10 cellular contexts compared by ENCODE assay signal in genomic region chr11:126305699-126306098, GRCh38.
DNase-seq lines count a peak whose midpoint lies in the region; ATAC-seq lines count a peak whose summit lies in the region.
"Had no signal": no experiment of that assay in that cellular context is flagged by ENCODE, and none has a peak within 500 bp of the region (broad histone marks: within the 10 kb centered on the region; RNA-seq: fewer than 3 reads in every experiment).

No MANE protein-coding gene starts in this region.

- H3K27me3 Mint-ChIP-seq in memory B cell: no peaks in the 10 kb centered on the region

- no peak for DNase-seq in memory B cell (ENCODE audit: low spot score in 2 of 2)
- no peak for DNase-seq in DMS79 (lab: John Stamatoyannopoulos, UW)
- DNase-seq in NCI-H1417 treated with DMSO at 0.1 percent for 48 hours (lab: John Stamatoyannopoulos, UW): no peak
- no peak for DNase-seq in NCI-H524 treated with DMSO at 0.1 percent for 48 hours (lab: John Stamatoyannopoulos, UW)
- DNase-seq: activated CD4-positive, alpha-beta T cell treated with anti-CD3 and anti-CD28 coated beads for 48 hours; NCI-H2107 had no signal

- peak overlapping the region; percentile 76 for H3K4me3 Mint-ChIP-seq in memory B cell

- peak; percentile 54 for ATAC-seq in GM18519 (IDR thresholded peaks at IDR 0.05; ENCODE audit: low FRiP score, unreplicated experiment)
- ATAC-seq in GM21619 (IDR thresholded peaks at IDR 0.05; ENCODE audit: unreplicated experiment): peak; percentile 57
- ATAC-seq in HG03558 (IDR thresholded peaks at IDR 0.05; ENCODE audit: extremely low read depth, unreplicated experiment): peak; percentile 46
- ATAC-seq in memory B cell (ENCODE audit: low read depth): peak; percentile 38
- ATAC-seq in HG02970 (IDR thresholded peaks at IDR 0.05; ENCODE audit: low FRiP score, unreplicated experiment): no peak

- H3K9me3 Mint-ChIP-seq in memory B cell: no peaks in the 10 kb centered on the region

- peaks cover 17% of the 10 kb centered on the region for H3K36me3 Mint-ChIP-seq in memory B cell

- H3K4me1 Mint-ChIP-seq in memory B cell: peaks cover 31% of the 10 kb centered on the region

- peak overlapping the region; percentile 91 for H3K27ac Mint-ChIP-seq in memory B cell
